3 cellular contexts compared by ENCODE assay signal in the genomic region with DNA sequence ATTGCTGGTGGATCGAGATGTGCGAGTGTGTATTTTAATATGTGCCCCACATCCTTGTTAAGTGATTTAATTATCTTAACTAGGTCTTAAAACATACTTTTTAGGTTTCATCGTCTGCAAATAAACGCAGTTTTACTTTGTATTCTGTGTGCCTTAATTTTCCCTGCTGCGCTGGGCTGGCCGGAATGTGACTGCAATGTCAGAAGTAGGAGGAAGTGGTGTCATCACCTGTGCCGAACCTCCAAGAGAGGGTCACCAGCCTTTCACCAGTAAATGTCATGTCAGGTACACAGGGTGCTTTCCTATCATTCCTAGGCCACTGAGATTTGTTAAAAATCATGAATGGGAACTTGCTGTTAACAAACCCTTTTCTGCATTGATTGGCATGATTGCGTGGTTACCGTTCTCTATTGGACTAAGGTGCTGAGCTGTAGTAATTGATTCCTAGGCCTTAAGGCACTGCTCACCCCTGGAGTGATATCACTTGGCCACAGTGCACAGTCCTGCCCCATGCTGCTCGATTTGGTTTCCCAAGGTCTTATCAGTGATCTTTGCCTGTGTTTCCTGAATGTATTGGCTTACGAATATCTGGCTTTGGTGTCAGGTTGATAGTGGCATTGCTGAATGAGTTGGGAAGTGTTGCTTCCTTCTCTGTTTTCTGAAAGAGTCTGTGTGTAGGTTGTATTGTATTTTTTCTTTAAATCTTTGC. TPM values are rescaled to one million over a fixed set of nuclear protein-coding genes. Genes with fewer than 3 reads are reported as not detected.
"Had no signal": no experiment of that assay in that cellular context is flagged by ENCODE, and none has a peak within 500 bp of the region (broad histone marks: within the 10 kb centered on the region; RNA-seq: fewer than 3 reads in every experiment).

No MANE protein-coding gene starts in this region.

RNA-seq across cellular contexts. Expression of a gene that starts 40.7 kb away (rescaled TPM):
- total RNA-seq: activated CD4-positive, alpha-beta memory T cell treated with anti-CD3 and anti-CD28 coated beads, Interleukin-2, amount 10 ng/mL, durations not matched to agents 7 days and 5 days; fibroblast of villous mesenchyme; glomerular endothelial cell had no signal
